ENCODE assay signal across 20 cellular contexts in the genomic region with DNA sequence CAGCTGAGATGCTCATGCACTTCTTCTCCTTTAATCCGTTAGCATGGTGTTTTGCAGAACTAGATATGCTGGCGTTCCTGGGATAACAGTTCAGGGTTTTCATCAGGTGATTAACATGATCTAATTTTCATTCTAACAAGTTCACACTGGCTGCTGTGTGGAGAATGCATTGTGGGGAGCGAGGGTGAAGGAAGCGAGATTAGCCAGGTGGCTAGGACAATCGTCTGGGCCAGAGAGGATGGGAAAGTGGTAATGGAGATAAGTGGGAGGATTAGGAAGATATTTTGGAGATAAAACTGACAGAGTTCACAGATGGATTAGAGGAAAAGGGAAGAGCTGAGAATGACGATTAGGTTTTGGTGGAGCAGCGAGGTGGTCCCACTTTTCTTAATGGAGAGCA.
DNase-seq lines count a peak whose midpoint lies in the region; ATAC-seq and TF ChIP-seq lines count a peak whose summit lies in the region.
"Had no signal": no experiment of that assay in that cellular context is flagged by ENCODE, and none has a peak within 500 bp of the region (broad histone marks: within the 10 kb centered on the region; RNA-seq: fewer than 3 reads in every experiment).

No MANE protein-coding gene starts in this region.

- H3K36me3 ChIP-seq in neural progenitor cell (no peaks in the 10 kb centered on the region), vagina (no peaks in the 10 kb centered on the region), ovary (no peaks in the 10 kb centered on the region)
- H3K36me3 ChIP-seq: SJCRH30 had no signal

- H3F3A ChIP-seq in neural progenitor cell (ENCODE audit: low read depth) = peaks cover 50% of the 10 kb centered on the region

- no peak overlapping the region for H3K27ac Mint-ChIP-seq in glutamatergic neuron (ENCODE audit: unreplicated experiment)
- no peak overlapping the region for H3K27ac Mint-ChIP-seq in neural progenitor cell
- H3K27ac Mint-ChIP-seq: CD8-positive, alpha-beta T cell; IgD-negative memory B cell had no signal

- intact Hi-C loops in vagina (cut with DNase I) = no loop called here
- intact Hi-C loops in ovary (cut with DNase I) = no loop called here

- H3K36me3 Mint-ChIP-seq in glutamatergic neuron (ENCODE audit: unreplicated experiment) (no peaks in the 10 kb centered on the region), neural progenitor cell (no peaks in the 10 kb centered on the region)
- H3K36me3 Mint-ChIP-seq: CD8-positive, alpha-beta T cell; IgD-negative memory B cell had no signal

- no peaks in the 10 kb centered on the region for H4K20me1 ChIP-seq in neural progenitor cell (ENCODE audit: low read depth)

- ATAC-seq in esophagus mucosa (no peak), HG02885 (IDR thresholded peaks at IDR 0.05; ENCODE audit: poor library complexity, unreplicated experiment) (no peak)
- ATAC-seq: CD8-positive, alpha-beta T cell had no signal

- no peak overlapping the region for H3K4me3 ChIP-seq in neural progenitor cell
- H3K4me3 ChIP-seq in vagina = no peak overlapping the region
- H3K4me3 ChIP-seq in ovary = no peak overlapping the region
- H3K4me3 ChIP-seq: SJCRH30 had no signal

- H3K27me3 ChIP-seq in neural progenitor cell (no peaks in the 10 kb centered on the region), vagina (no peaks in the 10 kb centered on the region), ovary (no peaks in the 10 kb centered on the region)

- H3K9me3 ChIP-seq in neural progenitor cell (ENCODE audit: low read depth) (no peaks in the 10 kb centered on the region), vagina (no peaks in the 10 kb centered on the region), ovary (no peaks in the 10 kb centered on the region)
- H3K9me3 ChIP-seq: SJCRH30 had no signal

- H2AFZ ChIP-seq in neural progenitor cell (replicated peaks) = no peak overlapping the region

- H3K4me1 Mint-ChIP-seq in glutamatergic neuron (ENCODE audit: low read depth, unreplicated experiment) = peaks cover 5% of the 10 kb centered on the region
- peaks cover 2% of the 10 kb centered on the region for H3K4me1 Mint-ChIP-seq in neural progenitor cell
- H3K4me1 Mint-ChIP-seq: IgD-negative memory B cell had no signal

- TF ChIP-seq CTCF in glutamatergic neuron (IDR thresholded peaks at IDR 0.05; ENCODE audit: partially characterized antibody, unreplicated experiment) (no peak), neural progenitor cell (IDR thresholded peaks at IDR 0.05) (no peak), vagina (IDR thresholded peaks at IDR 0.05) (no peak), ovary (IDR thresholded peaks at IDR 0.05) (no peak)

- no peaks in the 10 kb centered on the region for H3K79me2 ChIP-seq in neural progenitor cell (ENCODE audit: low read depth)

- TF ChIP-seq EP300 in ovary (IDR thresholded peaks at IDR 0.05) = no peak

- TF ChIP-seq POLR2A in vagina (IDR thresholded peaks at IDR 0.05) = no peak
- no peak for TF ChIP-seq POLR2A in ovary (IDR thresholded peaks at IDR 0.05)

- H3K27me3 Mint-ChIP-seq in glutamatergic neuron (ENCODE audit: unreplicated experiment) (peaks cover 4% of the 10 kb centered on the region), neural progenitor cell (ENCODE audit: insufficient read depth, low read depth) (no peaks in the 10 kb centered on the region)

- H3K9ac ChIP-seq in neural progenitor cell = no peak overlapping the region

- H3K27ac ChIP-seq in neural progenitor cell (no peak overlapping the region), vagina (no peak overlapping the region), ovary (no peak overlapping the region)
- H3K27ac ChIP-seq: SJCRH30 had no signal

- H3K4me2 ChIP-seq in neural progenitor cell = peak overlapping the region; percentile 66

- H3K4me1 ChIP-seq in neural progenitor cell (peaks cover 56% of the 10 kb centered on the region), vagina (peaks cover 18% of the 10 kb centered on the region), ovary (ENCODE audit: insufficient read depth) (no peaks in the 10 kb centered on the region)

- peak; percentile 51 for DNase-seq in D341Med (ENCODE audit: low spot score)
- peak; percentile 32 for DNase-seq in SK-N-DZ (ENCODE audit: low spot score)
- no peak for DNase-seq in glutamatergic neuron
- peak; percentile 30 for DNase-seq in neural progenitor cell (ENCODE audit: low spot score)
- no peak for DNase-seq in vagina (ENCODE audit: extremely low spot score in 2 of 2)
- DNase-seq in ovary = no peak
- DNase-seq: AML-193; C1 segment of cervical spinal cord; CD8-positive, alpha-beta T cell; DMS153; Karpas-422; MV-4-11; NCI-H1694; NCI-H2081 treated with DMSO at 0.1 percent for 48 hours; NCI-H748 treated with DMSO at 0.1 percent for 48 hours; OCI-M1; SJCRH30 had no signal

- H3K9me3 Mint-ChIP-seq in glutamatergic neuron (ENCODE audit: unreplicated experiment) (no peaks in the 10 kb centered on the region), neural progenitor cell (no peaks in the 10 kb centered on the region)
- H3K9me3 Mint-ChIP-seq: CD8-positive, alpha-beta T cell had no signal

- peak overlapping the region; percentile 2 for H3K4me3 Mint-ChIP-seq in glutamatergic neuron (ENCODE audit: unreplicated experiment)
- H3K4me3 Mint-ChIP-seq in neural progenitor cell = no peak overlapping the region
- H3K4me3 Mint-ChIP-seq: CD8-positive, alpha-beta T cell; IgD-negative memory B cell had no signal

- WGBS in ovary, 3 donors = 88 to 89% (median 89%) methylated on average over 7 of the region's 7 CpGs

Comparison
In these comparisons a context has a peak if more than half of its experiments do, and no peak if none do; other contexts are left out.
1. DNase-seq: peak in D341Med (single experiment), SK-N-DZ (single experiment) and neural progenitor cell (single experiment); none in glutamatergic neuron (single experiment), vagina (0 of 2) and ovary (0 of 5).